In genomic region chr2:120587326-120587996, GRCh38 we compare ENCODE assay signal across 16 cellular contexts.
A peak's percentile ranks its signal among the peaks of the same experiment; 100 is the strongest.
DNase-seq lines count a peak whose midpoint lies in the region; ATAC-seq, FAIRE-seq and TF ChIP-seq lines count a peak whose summit lies in the region.
"Had no signal": no experiment of that assay in that cellular context is flagged by ENCODE, and none has a peak within 500 bp of the region (broad histone marks: within the 10 kb centered on the region; RNA-seq: fewer than 3 reads in every experiment).

No MANE protein-coding gene starts in this region.

- no peaks in the 10 kb centered on the region; the same call in 1 of the 2 replicates for H4K20me1 ChIP-seq in GM12878 (ENCODE audit: control insufficient read depth, insufficient read depth)
- H4K20me1 ChIP-seq in osteoblast (ENCODE audit: insufficient read depth, low read length): no peaks in the 10 kb centered on the region

- H3K27me3 ChIP-seq in GM12878 (replicated peaks in 1 of 2; ENCODE audit: control insufficient read depth in 2 of 2, insufficient read depth in 2 of 2, low read length in 1 of 2) (peaks cover 11 to 14% of the 10 kb centered on the region in 2 experiments), iPS DF 6.9 (ENCODE audit: control insufficient read depth, insufficient read depth, low read length) (peaks cover 12% of the 10 kb centered on the region; the same call in 1 of the 2 replicates), osteoblast (ENCODE audit: insufficient read depth, low read length) (no peaks in the 10 kb centered on the region)

- DNase-seq in GM20000 (ENCODE audit: low spot score) (peak; percentile 44), GM12878 (ENCODE audit: low read depth, low spot score) (no peak), iPS DF 6.9 (ENCODE audit: low read depth, low spot score) (no peak), osteoblast (ENCODE audit: insufficient read length, low spot score, missing footprints) (peak; percentile 18), Ammon's horn (ENCODE audit: low spot score) (no peak)
- DNase-seq in stimulated activated CD4-positive, alpha-beta T cell treated with anti-CD3 and anti-CD28 coated beads, Interleukin-2, amount 100 ng/mL, for 24 hours: no peak
- no peak for DNase-seq in stimulated activated CD4-positive, alpha-beta T cell treated with anti-CD3 and anti-CD28 coated beads, Interleukin-15, amount 100 ng/mL, for 24 hours
- DNase-seq: activated CD8-positive, alpha-beta memory T cell treated with anti-CD3 and anti-CD28 coated beads, Interleukin-2, amount 10 ng/mL, durations not matched to agents 7 days and 5 days; activated naive CD4-positive, alpha-beta T cell; glutamatergic neuron; NCI-H1417 treated with DMSO at 0.1 percent for 48 hours; occipital lobe; SW 1271 had no signal

- TF ChIP-seq EP300 in GM12878 (IDR thresholded peaks at IDR 0.05; ENCODE audit: borderline replicate concordance in 1 of 2, control insufficient read depth in 1 of 2, low read depth in 2 of 2, low read length in 2 of 2): no peak

- SMC1A ChIA-PET in GM12878 (lab: Charles Lee; ENCODE audit: uncharacterized antibody, unreplicated experiment): no interaction called here

- ATAC-seq in GM12878: no peak
- ATAC-seq in GM19397 (IDR thresholded peaks at IDR 0.05; ENCODE audit: unreplicated experiment): no peak

- 29% methylated on average over 59 of the region's 65 CpGs for WGBS in GM12878 (ENCODE audit: insufficient coverage, insufficient replicate concordance, low lambda C conversion rate, missing lambda C conversion rate)
- WGBS in iPS DF 6.9 (ENCODE audit: insufficient coverage, insufficient read length): no CpG with 5 or more reads among the region's 65 CpGs

- intact Hi-C loops in GM12878 (cut with micrococcal nuclease; ENCODE audit: unreplicated experiment): no loop called here

- RAD21 ChIA-PET in GM12878 (lab: Charles Lee; ENCODE audit: unreplicated experiment): no interaction called here

- H3K9me3 ChIP-seq in GM12878 (replicated peaks; ENCODE audit: control insufficient read depth, insufficient read depth, low read length) (no peaks in the 10 kb centered on the region), iPS DF 6.9 (ENCODE audit: control insufficient read depth, insufficient read depth, low read length) (no peaks in the 10 kb centered on the region), osteoblast (ENCODE audit: low read depth, low read length) (no peaks in the 10 kb centered on the region)
- H3K9me3 ChIP-seq: lower lobe of right lung had no signal

- TF ChIP-seq POLR2A in GM12878 (IDR thresholded peaks at IDR 0.05; ENCODE audit: low read depth, low read length): no peak

- H3K4me1 ChIP-seq in GM12878 (ENCODE audit: control insufficient read depth, insufficient read depth, low read length) (no peaks in the 10 kb centered on the region), iPS DF 6.9 (ENCODE audit: control insufficient read depth, insufficient read depth, low read length) (peaks cover 11% of the 10 kb centered on the region), osteoblast (ENCODE audit: insufficient read depth, low read length) (peaks cover 16% of the 10 kb centered on the region)
- H3K4me1 ChIP-seq: lower lobe of right lung had no signal

- no peak for TF ChIP-seq RAD21 in GM12878 (IDR thresholded peaks at IDR 0.05; ENCODE audit: insufficient read depth, low read depth, low read length)

- no peak for FAIRE-seq in GM12878 (lab: Jason Lieb, UNC)
- FAIRE-seq: bronchial epithelial cell had no signal

- in situ Hi-C loops in GM12878 (cut with MboI): no loop called here

- TF ChIP-seq CTCF in GM20000 (IDR thresholded peaks at IDR 0.05; ENCODE audit: extremely low read depth, missing control alignments) (no peak), GM12878 (IDR thresholded peaks at IDR 0.05 in 2 of 3, conservative IDR thresholded peaks at IDR 0.05 in 1 of 3; ENCODE audit: control insufficient read depth in 2 of 3, extremely low read depth in 1 of 3, insufficient read depth in 1 of 3, low read depth in 3 of 3, low read length in 3 of 3) (no peak), osteoblast (IDR thresholded peaks at IDR 0.05; ENCODE audit: extremely low read depth, low read depth, low read length) (no peak)

- H3K4me3 ChIP-seq in GM12878 (no peak overlapping the region), iPS DF 6.9 (ENCODE audit: low read length) (peak overlapping the region; percentile 36; the same call in 1 of the 2 replicates), osteoblast (ENCODE audit: insufficient read depth, low read length) (no peak overlapping the region)
- H3K4me3 ChIP-seq: lower lobe of right lung had no signal

- H3K36me3 ChIP-seq in GM12878 (ENCODE audit: control insufficient read depth in 2 of 2, insufficient read depth in 2 of 2, low read length in 1 of 2) (no peaks in the 10 kb centered on the region), iPS DF 6.9 (ENCODE audit: control insufficient read depth, insufficient read depth, low read length) (no peaks in the 10 kb centered on the region), osteoblast (ENCODE audit: insufficient read depth, low read length) (no peaks in the 10 kb centered on the region)
- H3K36me3 ChIP-seq: lower lobe of right lung had no signal

- H3K27ac ChIP-seq in GM12878 (ENCODE audit: control insufficient read depth, insufficient read depth) (no peak overlapping the region), iPS DF 6.9 (ENCODE audit: low read length) (no peak overlapping the region), osteoblast (ENCODE audit: low read depth, low read length) (no peak overlapping the region)
- H3K27ac ChIP-seq: lower lobe of right lung had no signal

- CTCF ChIA-PET in GM12878 (lab: Yijun Ruan, JAX): no interaction called here

- no TSS peak for BruUV-seq in GM12878 (replicated peaks; lab: Mats Ljungman, UMichigan)

- no peaks in the 10 kb centered on the region for H3K79me2 ChIP-seq in GM12878 (ENCODE audit: control insufficient read depth, insufficient read depth, low read length)
- H3K79me2 ChIP-seq in osteoblast (ENCODE audit: insufficient read depth, low read length): no peaks in the 10 kb centered on the region

- POLR2A ChIA-PET in GM12878 (lab: Charles Lee): no interaction called here

- no peak overlapping the region for H3K4me2 ChIP-seq in GM12878 (ENCODE audit: control insufficient read depth, insufficient read depth)
- H3K4me2 ChIP-seq in osteoblast (ENCODE audit: insufficient read depth, low read length): peak overlapping the region; percentile 25

- H2AFZ ChIP-seq in GM12878 (ENCODE audit: control insufficient read depth, low read depth, low read length) (no peak overlapping the region), osteoblast (ENCODE audit: low read length) (no peak overlapping the region)

- H3K9ac ChIP-seq in GM12878 (ENCODE audit: control insufficient read depth, insufficient read depth, low read length): no peak overlapping the region

TF ChIP-seq in GM12878, 131 proteins besides CTCF, POLR2A, EP300 and RAD21:
- TF ChIP-seq ZBED1 (IDR thresholded peaks at IDR 0.05; ENCODE audit: borderline replicate concordance) (no peak), SUZ12 (IDR thresholded peaks at IDR 0.05; ENCODE audit: unreplicated experiment) (peak; percentile 39), CBX3 (IDR thresholded peaks at IDR 0.05; ENCODE audit: borderline replicate concordance, low read depth) (no peak), STAT1 (conservative IDR thresholded peaks at IDR 0.05) (no peak)

Comparison
In these comparisons a context has a peak if more than half of its experiments do, and no peak if none do; other contexts are left out.
1. DNase-seq: peak in GM20000 (single experiment) and osteoblast (single experiment); none in GM12878 (single experiment), iPS DF 6.9 (single experiment), stimulated activated CD4-positive, alpha-beta T cell treated with anti-CD3 and anti-CD28 coated beads, Interleukin-2, amount 100 ng/mL, for 24 hours (0 of 2), stimulated activated CD4-positive, alpha-beta T cell treated with anti-CD3 and anti-CD28 coated beads, Interleukin-15, amount 100 ng/mL, for 24 hours (single experiment) and Ammon's horn (single experiment).